26 cellular contexts compared by ENCODE assay signal in genomic region chr7:142024547-142024946, GRCh38. TPM values are rescaled to one million over a fixed set of nuclear protein-coding genes. Genes with fewer than 3 reads are reported as not detected.
A peak's percentile ranks its signal among the peaks of the same experiment; 100 is the strongest.
DNase-seq lines count a peak whose midpoint lies in the region; ATAC-seq and TF ChIP-seq lines count a peak whose summit lies in the region.
"Had no signal": no experiment of that assay in that cellular context is flagged by ENCODE, and none has a peak within 500 bp of the region (broad histone marks: within the 10 kb centered on the region; RNA-seq: fewer than 3 reads in every experiment).

No MANE protein-coding gene starts in this region.

- no peaks in the 10 kb centered on the region for H3K4me1 Mint-ChIP-seq in activated T-cell treated with anti-CD3 and anti-CD28 coated beads, Interleukin-2, amount 50 U/mL, for 72 hours (ENCODE audit: low read depth)
- no peaks in the 10 kb centered on the region for H3K4me1 Mint-ChIP-seq in H9
- H3K4me1 Mint-ChIP-seq: activated CD8-positive, alpha-beta memory T cell treated with anti-CD3 and anti-CD28 coated beads, Interleukin-2, amount 10 ng/mL, durations not matched to agents 7 days and 5 days; activated naive CD8-positive, alpha-beta T cell treated with anti-CD3 and anti-CD28 coated beads, Interleukin-2, amount 50 U/mL, for 24 hours had no signal

- TF ChIP-seq CTCF in foreskin keratinocyte (conservative IDR thresholded peaks at IDR 0.05) (peak; percentile 87), H9 (conservative IDR thresholded peaks at IDR 0.05) (no peak)

- no peak overlapping the region for H3K9ac ChIP-seq in H9 (ENCODE audit: extremely low read depth, insufficient read length, low read length)

- H3K4ac ChIP-seq in H9 (ENCODE audit: low read depth, low read length): no peak overlapping the region

- H3K36me3 Mint-ChIP-seq in activated T-cell treated with anti-CD3 and anti-CD28 coated beads, Interleukin-2, amount 50 U/mL, for 72 hours (ENCODE audit: insufficient read depth in 2 of 2): no peaks in the 10 kb centered on the region
- no peaks in the 10 kb centered on the region for H3K36me3 Mint-ChIP-seq in H9 (ENCODE audit: insufficient read depth in 1 of 3, low read depth in 3 of 3)
- H3K36me3 Mint-ChIP-seq: activated CD8-positive, alpha-beta memory T cell treated with anti-CD3 and anti-CD28 coated beads, Interleukin-2, amount 10 ng/mL, durations not matched to agents 7 days and 5 days; natural killer cell treated with Interleukin-12 subunit alpha and Interleukin-12 subunit beta and Interleukin-15 and Interleukin-18, amount 100 ng/mL, for 72 hours had no signal

- H3K56ac ChIP-seq in H9 (ENCODE audit: insufficient read length, low read depth, low read length): no peak overlapping the region

- DNase-seq in A172 (ENCODE audit: low spot score): peak; percentile 43
- peak; percentile 69 for DNase-seq in HT1080 (ENCODE audit: low read depth)
- peak; percentile 12 for DNase-seq in amniotic epithelial cell (ENCODE audit: low read depth)
- peak; percentile 94 to 97 for DNase-seq in foreskin keratinocyte
- no peak for DNase-seq in GDM1 (lab: John Stamatoyannopoulos, UW)
- DNase-seq in activated T-cell treated with anti-CD3 and anti-CD28 coated beads, Interleukin-2, amount 50 U/mL, for 72 hours: no peak
- DNase-seq in H9: no peak
- DNase-seq: ACHN; activated CD8-positive, alpha-beta memory T cell treated with anti-CD3 and anti-CD28 coated beads, Interleukin-2, amount 10 ng/mL, durations not matched to agents 7 days and 5 days; activated effector memory CD4-positive, alpha-beta T cell treated with Interleukin-2 at 50 U/mL for 16 hours; activated naive CD8-positive, alpha-beta T cell treated with anti-CD3 and anti-CD28 coated beads, Interleukin-2, amount 50 U/mL, for 24 hours; central memory CD4-positive, alpha-beta T cell; left colon; NCI-H1105; NCI-H2029 treated with DMSO at 0.1 percent for 48 hours; NCI-H510A; stimulated activated CD4-positive, alpha-beta T cell treated with anti-CD3 and anti-CD28 coated beads, Interleukin-2, amount 100 ng/mL, for 24 hours; stimulated activated naive CD4-positive, alpha-beta T cell treated with Interleukin-2 at 50 U/mL for 16 hours; T-helper 1 cell had no signal

- H3K27me3 Mint-ChIP-seq in activated T-cell treated with anti-CD3 and anti-CD28 coated beads, Interleukin-2, amount 50 U/mL, for 72 hours (ENCODE audit: low read depth): no peaks in the 10 kb centered on the region
- H3K27me3 Mint-ChIP-seq in H9 (ENCODE audit: low read depth): no peaks in the 10 kb centered on the region; the same call in 1 of the 2 replicates
- H3K27me3 Mint-ChIP-seq: activated CD8-positive, alpha-beta memory T cell treated with anti-CD3 and anti-CD28 coated beads, Interleukin-2, amount 10 ng/mL, durations not matched to agents 7 days and 5 days had no signal

- H3K9me3 ChIP-seq in H9 (ENCODE audit: control insufficient read depth, low read depth, low read length): no peaks in the 10 kb centered on the region

- no peaks in the 10 kb centered on the region for H3K79me2 ChIP-seq in H9 (ENCODE audit: insufficient read depth, low read length)

- no peaks in the 10 kb centered on the region for H3K23me2 ChIP-seq in H9 (ENCODE audit: insufficient read length, low read depth, low read length, poor library complexity, severe bottlenecking)

- H4K20me1 ChIP-seq in H9 (ENCODE audit: control insufficient read depth, insufficient read depth, insufficient read length): no peaks in the 10 kb centered on the region

- H4K91ac ChIP-seq in H9 (ENCODE audit: insufficient read length, low read depth, low read length): no peak overlapping the region

- H3K27ac ChIP-seq in foreskin keratinocyte (peak overlapping the region; percentile 32), H9 (ENCODE audit: insufficient read length, low read depth, low read length) (no peak overlapping the region)
- H3K27ac ChIP-seq: C4-2B had no signal

- H2AK5ac ChIP-seq in H9 (ENCODE audit: insufficient read length, low read length): no peak overlapping the region

- H3K27me3 ChIP-seq in foreskin keratinocyte (no peaks in the 10 kb centered on the region), H9 (ENCODE audit: insufficient read depth, low read length) (no peaks in the 10 kb centered on the region)

- H3K4me3 Mint-ChIP-seq in activated T-cell treated with anti-CD3 and anti-CD28 coated beads, Interleukin-2, amount 50 U/mL, for 72 hours: no peak overlapping the region
- no peak overlapping the region for H3K4me3 Mint-ChIP-seq in H9
- H3K4me3 Mint-ChIP-seq: activated CD8-positive, alpha-beta memory T cell treated with anti-CD3 and anti-CD28 coated beads, Interleukin-2, amount 10 ng/mL, durations not matched to agents 7 days and 5 days; activated naive CD8-positive, alpha-beta T cell treated with anti-CD3 and anti-CD28 coated beads, Interleukin-2, amount 50 U/mL, for 24 hours; natural killer cell treated with Interleukin-12 subunit alpha and Interleukin-12 subunit beta and Interleukin-15 and Interleukin-18, amount 100 ng/mL, for 72 hours had no signal

- H3K14ac ChIP-seq in H9 (ENCODE audit: insufficient read depth, low read length): no peak overlapping the region

- H3K9me3 Mint-ChIP-seq in activated T-cell treated with anti-CD3 and anti-CD28 coated beads, Interleukin-2, amount 50 U/mL, for 72 hours: no peaks in the 10 kb centered on the region
- H3K9me3 Mint-ChIP-seq in H9: no peaks in the 10 kb centered on the region
- H3K9me3 Mint-ChIP-seq: activated naive CD8-positive, alpha-beta T cell treated with anti-CD3 and anti-CD28 coated beads, Interleukin-2, amount 50 U/mL, for 24 hours; natural killer cell treated with Interleukin-12 subunit alpha and Interleukin-12 subunit beta and Interleukin-15 and Interleukin-18, amount 100 ng/mL, for 72 hours had no signal

- H3K18ac ChIP-seq in H9 (ENCODE audit: insufficient read length, low read depth, low read length): no peak overlapping the region

- H2BK5ac ChIP-seq in H9 (ENCODE audit: insufficient read length, low read length): no peak overlapping the region

- H3K23ac ChIP-seq in H9 (ENCODE audit: insufficient read length, low read depth, low read length): no peak overlapping the region

- ATAC-seq in foreskin keratinocyte (peak; percentile 91), HG03280 (IDR thresholded peaks at IDR 0.05; ENCODE audit: unreplicated experiment) (no peak)
- no peak for ATAC-seq in activated T-cell treated with anti-CD3 and anti-CD28 coated beads, Interleukin-2, amount 50 U/mL, for 72 hours (replicated peaks in 1 of 2)
- ATAC-seq: activated CD8-positive, alpha-beta memory T cell treated with anti-CD3 and anti-CD28 coated beads, Interleukin-2, amount 10 ng/mL, durations not matched to agents 7 days and 5 days; activated naive CD8-positive, alpha-beta T cell treated with anti-CD3 and anti-CD28 coated beads, Interleukin-2, amount 50 U/mL, for 24 hours; left colon; natural killer cell treated with Interleukin-12 subunit alpha and Interleukin-12 subunit beta and Interleukin-15 and Interleukin-18, amount 100 ng/mL, for 72 hours; Right ventricle myocardium inferior had no signal

- H3K79me1 ChIP-seq in H9 (ENCODE audit: insufficient read depth, low read depth, low read length, poor library complexity, severe bottlenecking): no peaks in the 10 kb centered on the region

- no peak overlapping the region for H2BK15ac ChIP-seq in H9 (ENCODE audit: low read depth, low read length)

- H3K27ac Mint-ChIP-seq in activated T-cell treated with anti-CD3 and anti-CD28 coated beads, Interleukin-2, amount 50 U/mL, for 72 hours: no peak overlapping the region
- no peak overlapping the region for H3K27ac Mint-ChIP-seq in H9
- H3K27ac Mint-ChIP-seq: activated CD8-positive, alpha-beta memory T cell treated with anti-CD3 and anti-CD28 coated beads, Interleukin-2, amount 10 ng/mL, durations not matched to agents 7 days and 5 days; activated naive CD8-positive, alpha-beta T cell treated with anti-CD3 and anti-CD28 coated beads, Interleukin-2, amount 50 U/mL, for 24 hours; natural killer cell treated with Interleukin-12 subunit alpha and Interleukin-12 subunit beta and Interleukin-15 and Interleukin-18, amount 100 ng/mL, for 72 hours had no signal

- no peak overlapping the region for H2AFZ ChIP-seq in H9 (ENCODE audit: low read length)

- H2BK20ac ChIP-seq in H9 (ENCODE audit: low read depth, low read length, poor library complexity, severe bottlenecking): no peak overlapping the region

- H3T11ph ChIP-seq in H9 (ENCODE audit: low read length): no peak overlapping the region

- H3K4me1 ChIP-seq in foreskin keratinocyte (peaks cover 23% of the 10 kb centered on the region), H9 (ENCODE audit: insufficient read depth, low read length) (no peaks in the 10 kb centered on the region)

- H3K4me2 ChIP-seq in H9 (ENCODE audit: insufficient read depth, insufficient read length, low read length): no peak overlapping the region

- no peak overlapping the region for H2BK120ac ChIP-seq in H9 (ENCODE audit: low read depth, low read length, poor library complexity, severe bottlenecking)

- no peak overlapping the region for H2BK12ac ChIP-seq in H9 (ENCODE audit: insufficient read length, low read depth, low read length)

- no peak overlapping the region for H4K8ac ChIP-seq in H9 (replicated peaks; ENCODE audit: insufficient read length, low read depth, low read length)

- no peak overlapping the region for H4K5ac ChIP-seq in H9 (ENCODE audit: insufficient read length, low read depth, low read length)

RNA-seq across cellular contexts. Expression of gene MGAM, which starts 28.9 kb away (rescaled TPM):
- total RNA-seq in A172 (2014; rRNA removed; shearing (Covaris generic)): not detected in 2 replicates
- total RNA-seq in HT1080 (2014; rRNA removed; shearing (Covaris generic)): 0.08 and 1.7 TPM in 2 replicates
- polyA plus RNA-seq in HT1080 (2015; cell fraction: cytosol; rRNA removed): 0.03 and 0.07 TPM in 2 replicates
- polyA plus RNA-seq in HT1080 (2015; cell fraction: nucleus; rRNA removed): 0.44 and 0.46 TPM in 2 replicates
- under 0.01 and 0.35 TPM in 2 replicates for total RNA-seq in foreskin keratinocyte
- 0.01 and 0.08 TPM in 2 replicates for polyA plus RNA-seq in foreskin keratinocyte
- total RNA-seq in activated T-cell treated with anti-CD3 and anti-CD28 coated beads, Interleukin-2, amount 50 U/mL, for 72 hours: under 1 TPM; 0.42 to 0.91 TPM
- total RNA-seq in H9 (2021): 0.02 TPM in 1 of 2 replicates, not detected in the other
- total RNA-seq: activated CD8-positive, alpha-beta memory T cell treated with anti-CD3 and anti-CD28 coated beads, Interleukin-2, amount 10 ng/mL, durations not matched to agents 7 days and 5 days had no signal

RNA-seq across cellular contexts. Expression of gene TAS2R38, which starts 51.0 kb away (rescaled TPM):
- total RNA-seq in A172 (2014; rRNA removed; shearing (Covaris generic)): 0.29 TPM in 1 of 2 replicates, not detected in the other
- total RNA-seq in HT1080 (2014; rRNA removed; shearing (Covaris generic)): not detected in 2 replicates
- polyA plus RNA-seq in HT1080 (2015; cell fraction: cytosol; rRNA removed): 0.09 TPM in 1 of 2 replicates, not detected in the other
- not detected in 2 replicates for polyA plus RNA-seq in HT1080 (2015; cell fraction: nucleus; rRNA removed)
- total RNA-seq in foreskin keratinocyte: not detected in 2 replicates
- not detected in 2 replicates for polyA plus RNA-seq in foreskin keratinocyte
- not detected for total RNA-seq in activated T-cell treated with anti-CD3 and anti-CD28 coated beads, Interleukin-2, amount 50 U/mL, for 72 hours
- not detected in 2 replicates for total RNA-seq in H9 (2021)
- total RNA-seq: activated CD8-positive, alpha-beta memory T cell treated with anti-CD3 and anti-CD28 coated beads, Interleukin-2, amount 10 ng/mL, durations not matched to agents 7 days and 5 days; H1; left colon; natural killer cell treated with Interleukin-12 subunit alpha and Interleukin-12 subunit beta and Interleukin-15 and Interleukin-18, amount 100 ng/mL, for 72 hours; Right ventricle myocardium inferior; skeletal muscle tissue had no signal
- polyA plus RNA-seq: esophagus had no signal

Comparison
In these comparisons a context has a peak if more than half of its experiments do, and no peak if none do; other contexts are left out.
1. DNase-seq: peak in A172 (single experiment), HT1080 (single experiment), amniotic epithelial cell (single experiment) and foreskin keratinocyte (2 of 2); none in GDM1 (single experiment), activated T-cell treated with anti-CD3 and anti-CD28 coated beads, Interleukin-2, amount 50 U/mL, for 72 hours (0 of 2) and H9 (single experiment).